ENCODE assay signal across 19 cellular contexts in genomic region chr2:164719996-164720941, GRCh38.
DNase-seq lines count a peak whose midpoint lies in the region; TF ChIP-seq lines count a peak whose summit lies in the region.
"Had no signal": no experiment of that assay in that cellular context is flagged by ENCODE, and none has a peak within 500 bp of the region (broad histone marks: within the 10 kb centered on the region; RNA-seq: fewer than 3 reads in every experiment).

No MANE protein-coding gene starts in this region.

- in situ Hi-C loops in ACHN (cut with HindIII; ENCODE audit: low pct_ligation_motif_present, low pct_unique_long_range_greater_than_20kb, low sequenced_read_pairs) = no loop called here

- POLR2A ChIA-PET in SK-N-SH (lab: Yijun Ruan, JAX) = interaction anchor here (1.0 kb wide), 1 partner anchor 122 kb away, joined by 4 read pairs; no protein-coding TSS in a partner anchor

- no peaks in the 10 kb centered on the region for H3K79me2 ChIP-seq in SK-N-SH (ENCODE audit: insufficient read depth)

- no peak overlapping the region; the same call in 1 of the 2 replicates for H3K9ac ChIP-seq in SK-N-SH

- H2AFZ ChIP-seq in SK-N-SH (ENCODE audit: low read depth) = 0 out of 2 replicates have a peak overlapping the region, but pooled peaks have one; percentile 15

- H3K4me3 ChIP-seq in SK-N-SH (ENCODE audit: low read depth in 2 of 2, low read length in 1 of 2) (no peak overlapping the region), epithelial cell of proximal tubule (ENCODE audit: low read depth, low read length) (peak overlapping the region; percentile 30)
- H3K4me3 ChIP-seq: gastroesophageal sphincter, testis had no signal

- 43% methylated on average over 3 of the region's 3 CpGs for WGBS in SK-N-SH (ENCODE audit: low lambda C conversion rate)

- no peaks in the 10 kb centered on the region for H4K20me1 ChIP-seq in SK-N-SH (ENCODE audit: insufficient read depth)

- H3K4me1 ChIP-seq in SK-N-SH (ENCODE audit: control insufficient read depth in 1 of 2, insufficient read depth in 2 of 2, low read depth in 1 of 2, low read length in 1 of 2) = peaks cover 3 to 6% of the 10 kb centered on the region in 2 experiments
- H3K4me1 ChIP-seq: testis had no signal

- peak overlapping the region; percentile 26; the same call in 1 of the 2 replicates for H3K4me2 ChIP-seq in SK-N-SH

- CTCF ChIA-PET in SK-N-SH (lab: Yijun Ruan, JAX) = interaction anchor here (1.0 to 2.5 kb wide), 8 partner anchors 9 to 163 kb away, joined by 3 to 29 read pairs (median 3); no protein-coding TSS in a partner anchor

- no peaks in the 10 kb centered on the region for H3K9me3 ChIP-seq in SK-N-SH
- H3K9me3 ChIP-seq: gastroesophageal sphincter, testis had no signal

- H3F3A ChIP-seq in SK-N-SH (replicated peaks; ENCODE audit: insufficient read depth) = no peaks in the 10 kb centered on the region

- peaks cover 0 to 3% of the 10 kb centered on the region in 2 experiments for H3K36me3 ChIP-seq in SK-N-SH (replicated peaks in 1 of 2; ENCODE audit: control insufficient read depth in 1 of 2, insufficient read depth in 2 of 2, low read length in 1 of 2)

- TF ChIP-seq EP300 in SK-N-SH (IDR thresholded peaks at IDR 0.05; ENCODE audit: borderline replicate concordance in 1 of 2, low read depth in 1 of 2, low read length in 1 of 2) = 0 out of 4 replicates have a peak, but pooled peaks of 1 of the 2 experiments have one; percentile 14

- H3K27ac ChIP-seq in SK-N-SH (ENCODE audit: low read depth in 2 of 2, low read length in 1 of 2) = peak overlapping the region; percentile 59 to 83
- H3K27ac ChIP-seq: gastroesophageal sphincter, testis had no signal

- no peaks in the 10 kb centered on the region for H3K27me3 ChIP-seq in SK-N-SH (ENCODE audit: insufficient read depth)
- H3K27me3 ChIP-seq: gastroesophageal sphincter, testis had no signal

- DNase-seq in ACHN (peak; percentile 80), SK-N-SH (peak; percentile 4), epithelial cell of proximal tubule (ENCODE audit: low read depth) (peak; percentile 67), myocyte (ENCODE audit: low read depth) (peak; percentile 44), NCI-H748 (lab: John Stamatoyannopoulos, UW; ENCODE audit: unreplicated experiment) (no peak), nucleus accumbens (lab: John Stamatoyannopoulos, UW) (no peak), amygdala (lab: John Stamatoyannopoulos, UW) (no peak), COR-L47 (lab: John Stamatoyannopoulos, UW) (no peak)
- DNase-seq: activated CD8-positive, alpha-beta memory T cell treated with anti-CD3 and anti-CD28 coated beads, Interleukin-2, amount 50 U/mL, for 4 hours; activated naive CD8-positive, alpha-beta T cell treated with anti-CD3 and anti-CD28 coated beads for 36 hours; dermis blood vessel endothelial cell; kidney; NCI-H1048; NCI-H446 treated with DMSO at 0.1 percent for 48 hours; nephron progenitor cell; stimulated activated CD4-positive, alpha-beta T cell treated with anti-CD3 and anti-CD28 coated beads, Interleukin-12 subunit alpha, Interleukin-12 subunit beta, amount 100 ng/mL, for 4 hours; SW 1271; testis had no signal

- TF ChIP-seq CTCF in SK-N-SH (IDR thresholded peaks at IDR 0.05) (no peak), epithelial cell of proximal tubule (conservative IDR thresholded peaks at IDR 0.05; ENCODE audit: low read depth, low read length) (no peak)

- no peak for TF ChIP-seq RAD21 in SK-N-SH (IDR thresholded peaks at IDR 0.05; ENCODE audit: low read length)

- H3K9me2 ChIP-seq in SK-N-SH = no peaks in the 10 kb centered on the region

TF ChIP-seq in SK-N-SH, 30 proteins besides CTCF, POLR2A, EP300 and RAD21:
- no peak for TF ChIP-seq TEAD4 (IDR thresholded peaks at IDR 0.05; ENCODE audit: borderline replicate concordance, insufficient read depth)
- TF ChIP-seq FOXM1 (IDR thresholded peaks at IDR 0.05; ENCODE audit: low read depth) = no peak
- TF ChIP-seq SIN3A (IDR thresholded peaks at IDR 0.05; ENCODE audit: borderline replicate concordance, low read depth, low read length) = no peak
- TF ChIP-seq, protein P1, sequence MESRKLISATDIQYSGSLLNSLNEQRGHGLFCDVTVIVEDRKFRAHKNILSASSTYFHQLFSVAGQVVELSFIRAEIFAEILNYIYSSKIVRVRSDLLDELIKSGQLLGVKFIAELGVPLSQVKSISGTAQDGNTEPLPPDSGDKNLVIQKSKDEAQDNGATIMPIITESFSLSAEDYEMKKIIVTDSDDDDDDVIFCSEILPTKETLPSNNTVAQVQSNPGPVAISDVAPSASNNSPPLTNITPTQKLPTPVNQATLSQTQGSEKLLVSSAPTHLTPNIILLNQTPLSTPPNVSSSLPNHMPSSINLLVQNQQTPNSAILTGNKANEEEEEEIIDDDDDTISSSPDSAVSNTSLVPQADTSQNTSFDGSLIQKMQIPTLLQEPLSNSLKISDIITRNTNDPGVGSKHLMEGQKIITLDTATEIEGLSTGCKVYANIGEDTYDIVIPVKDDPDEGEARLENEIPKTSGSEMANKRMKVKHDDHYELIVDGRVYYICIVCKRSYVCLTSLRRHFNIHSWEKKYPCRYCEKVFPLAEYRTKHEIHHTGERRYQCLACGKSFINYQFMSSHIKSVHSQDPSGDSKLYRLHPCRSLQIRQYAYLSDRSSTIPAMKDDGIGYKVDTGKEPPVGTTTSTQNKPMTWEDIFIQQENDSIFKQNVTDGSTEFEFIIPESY (IDR thresholded peaks at IDR 0.05; ENCODE audit: borderline replicate concordance, low read depth) = no peak
- TF ChIP-seq RFX5 (IDR thresholded peaks at IDR 0.05; ENCODE audit: low read length) = no peak
- no peak for TF ChIP-seq EZH2phosphoT487 (IDR thresholded peaks at IDR 0.05; ENCODE audit: borderline replicate concordance, low read depth)
- TF ChIP-seq MEF2A (IDR thresholded peaks at IDR 0.05; ENCODE audit: borderline replicate concordance, low read depth) = no peak
- no peak for TF ChIP-seq GATA2 (CRISPR knock-in tag; IDR thresholded peaks at IDR 0.05)
- TF ChIP-seq, protein P2, sequence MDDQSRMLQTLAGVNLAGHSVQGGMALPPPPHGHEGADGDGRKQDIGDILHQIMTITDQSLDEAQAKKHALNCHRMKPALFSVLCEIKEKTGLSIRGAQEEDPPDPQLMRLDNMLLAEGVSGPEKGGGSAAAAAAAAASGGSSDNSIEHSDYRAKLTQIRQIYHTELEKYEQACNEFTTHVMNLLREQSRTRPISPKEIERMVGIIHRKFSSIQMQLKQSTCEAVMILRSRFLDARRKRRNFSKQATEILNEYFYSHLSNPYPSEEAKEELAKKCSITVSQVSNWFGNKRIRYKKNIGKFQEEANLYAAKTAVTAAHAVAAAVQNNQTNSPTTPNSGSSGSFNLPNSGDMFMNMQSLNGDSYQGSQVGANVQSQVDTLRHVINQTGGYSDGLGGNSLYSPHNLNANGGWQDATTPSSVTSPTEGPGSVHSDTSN (IDR thresholded peaks at IDR 0.05) = no peak
- no peak for TF ChIP-seq JUND (IDR thresholded peaks at IDR 0.05)
- no peak for TF ChIP-seq YY1 (IDR thresholded peaks at IDR 0.05; ENCODE audit: low read depth)
- TF ChIP-seq TAF1 (IDR thresholded peaks at IDR 0.05; ENCODE audit: borderline replicate concordance, low read depth, low read length) = no peak
- TF ChIP-seq CHD2 (IDR thresholded peaks at IDR 0.05; ENCODE audit: low read length, partially characterized antibody) = no peak
- no peak for TF ChIP-seq NFIC (IDR thresholded peaks at IDR 0.05; ENCODE audit: borderline replicate concordance)
- TF ChIP-seq RCOR1 (IDR thresholded peaks at IDR 0.05; ENCODE audit: low read length) = no peak
- TF ChIP-seq, protein P3, sequence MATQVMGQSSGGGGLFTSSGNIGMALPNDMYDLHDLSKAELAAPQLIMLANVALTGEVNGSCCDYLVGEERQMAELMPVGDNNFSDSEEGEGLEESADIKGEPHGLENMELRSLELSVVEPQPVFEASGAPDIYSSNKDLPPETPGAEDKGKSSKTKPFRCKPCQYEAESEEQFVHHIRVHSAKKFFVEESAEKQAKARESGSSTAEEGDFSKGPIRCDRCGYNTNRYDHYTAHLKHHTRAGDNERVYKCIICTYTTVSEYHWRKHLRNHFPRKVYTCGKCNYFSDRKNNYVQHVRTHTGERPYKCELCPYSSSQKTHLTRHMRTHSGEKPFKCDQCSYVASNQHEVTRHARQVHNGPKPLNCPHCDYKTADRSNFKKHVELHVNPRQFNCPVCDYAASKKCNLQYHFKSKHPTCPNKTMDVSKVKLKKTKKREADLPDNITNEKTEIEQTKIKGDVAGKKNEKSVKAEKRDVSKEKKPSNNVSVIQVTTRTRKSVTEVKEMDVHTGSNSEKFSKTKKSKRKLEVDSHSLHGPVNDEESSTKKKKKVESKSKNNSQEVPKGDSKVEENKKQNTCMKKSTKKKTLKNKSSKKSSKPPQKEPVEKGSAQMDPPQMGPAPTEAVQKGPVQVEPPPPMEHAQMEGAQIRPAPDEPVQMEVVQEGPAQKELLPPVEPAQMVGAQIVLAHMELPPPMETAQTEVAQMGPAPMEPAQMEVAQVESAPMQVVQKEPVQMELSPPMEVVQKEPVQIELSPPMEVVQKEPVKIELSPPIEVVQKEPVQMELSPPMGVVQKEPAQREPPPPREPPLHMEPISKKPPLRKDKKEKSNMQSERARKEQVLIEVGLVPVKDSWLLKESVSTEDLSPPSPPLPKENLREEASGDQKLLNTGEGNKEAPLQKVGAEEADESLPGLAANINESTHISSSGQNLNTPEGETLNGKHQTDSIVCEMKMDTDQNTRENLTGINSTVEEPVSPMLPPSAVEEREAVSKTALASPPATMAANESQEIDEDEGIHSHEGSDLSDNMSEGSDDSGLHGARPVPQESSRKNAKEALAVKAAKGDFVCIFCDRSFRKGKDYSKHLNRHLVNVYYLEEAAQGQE (IDR thresholded peaks at IDR 0.05; ENCODE audit: low read depth, low read length) = no peak
- TF ChIP-seq IRF3 (IDR thresholded peaks at IDR 0.05; ENCODE audit: low read depth, low read length) = no peak
- no peak for TF ChIP-seq NRF1 (IDR thresholded peaks at IDR 0.05; ENCODE audit: low read depth, low read length)

Comparison
In these comparisons a context has a peak if more than half of its experiments do, and no peak if none do; other contexts are left out.
1. DNase-seq: peak in ACHN (single experiment), SK-N-SH (single experiment), epithelial cell of proximal tubule (single experiment) and myocyte (single experiment); none in NCI-H748 (single experiment), nucleus accumbens (0 of 56), amygdala (0 of 56) and COR-L47 (single experiment).